Comparison of ENCODE assay signal across 1 cellular context in the genomic region with DNA sequence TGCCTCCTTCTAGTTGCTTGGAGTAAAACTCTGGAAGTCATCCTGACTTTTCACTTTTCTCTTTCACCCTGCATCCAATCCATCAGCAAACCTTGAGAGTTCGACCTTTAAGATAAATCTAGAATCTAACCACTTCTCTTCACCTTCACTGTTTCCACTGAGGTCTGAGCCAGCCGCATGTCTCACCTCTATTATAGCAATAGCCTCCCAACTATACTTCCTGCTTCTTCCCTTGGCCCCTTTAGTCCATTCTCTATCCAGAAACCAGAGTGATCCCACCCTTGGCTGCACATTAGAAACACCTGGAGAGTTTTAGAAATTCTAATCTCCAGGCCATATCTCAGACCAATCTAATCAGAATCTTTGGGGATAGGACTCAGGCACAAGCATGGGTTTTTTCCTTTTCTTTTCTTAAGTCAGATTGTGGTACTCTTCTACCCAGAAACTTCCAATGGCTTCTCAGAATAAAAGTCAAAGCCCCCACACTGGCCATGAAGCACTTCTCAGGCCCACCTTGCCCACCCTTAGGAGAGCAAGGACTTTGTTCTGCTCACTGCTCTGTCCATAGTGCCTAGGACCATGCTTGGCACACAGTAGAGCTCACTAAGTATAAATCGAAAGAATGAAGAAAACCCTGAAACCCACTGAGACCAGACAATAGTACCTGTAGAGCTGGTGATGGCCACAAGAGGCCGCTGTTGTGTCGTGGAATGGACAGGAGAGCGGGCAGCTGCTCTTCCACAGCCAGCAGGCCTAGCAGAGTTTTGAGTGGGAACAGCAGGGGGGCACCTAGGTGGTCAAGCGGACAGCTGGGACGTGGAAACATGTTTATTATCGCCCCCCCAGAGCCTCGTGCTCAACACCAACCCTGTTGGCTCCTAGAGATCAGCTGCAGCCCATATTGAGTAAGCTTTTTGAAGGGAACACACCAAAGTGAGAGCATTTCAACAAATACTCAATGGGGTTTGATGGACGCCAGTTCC.
TF ChIP-seq lines count a peak whose summit lies in the region.

No MANE protein-coding gene starts in this region.

TF ChIP-seq in K562, 482 proteins besides CTCF, POLR2A, EP300 and RAD21 (continued from another document):
- TF ChIP-seq, protein P1, sequence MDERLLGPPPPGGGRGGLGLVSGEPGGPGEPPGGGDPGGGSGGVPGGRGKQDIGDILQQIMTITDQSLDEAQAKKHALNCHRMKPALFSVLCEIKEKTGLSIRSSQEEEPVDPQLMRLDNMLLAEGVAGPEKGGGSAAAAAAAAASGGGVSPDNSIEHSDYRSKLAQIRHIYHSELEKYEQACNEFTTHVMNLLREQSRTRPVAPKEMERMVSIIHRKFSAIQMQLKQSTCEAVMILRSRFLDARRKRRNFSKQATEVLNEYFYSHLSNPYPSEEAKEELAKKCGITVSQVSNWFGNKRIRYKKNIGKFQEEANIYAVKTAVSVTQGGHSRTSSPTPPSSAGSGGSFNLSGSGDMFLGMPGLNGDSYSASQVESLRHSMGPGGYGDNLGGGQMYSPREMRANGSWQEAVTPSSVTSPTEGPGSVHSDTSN (CRISPR knock-in tag; IDR thresholded peaks at IDR 0.05; ENCODE audit: low read depth): no peak
- TF ChIP-seq, protein P1 (tag; conservative IDR thresholded peaks at IDR 0.05; ENCODE audit: low read depth): no peak
- TF ChIP-seq, protein P2, sequence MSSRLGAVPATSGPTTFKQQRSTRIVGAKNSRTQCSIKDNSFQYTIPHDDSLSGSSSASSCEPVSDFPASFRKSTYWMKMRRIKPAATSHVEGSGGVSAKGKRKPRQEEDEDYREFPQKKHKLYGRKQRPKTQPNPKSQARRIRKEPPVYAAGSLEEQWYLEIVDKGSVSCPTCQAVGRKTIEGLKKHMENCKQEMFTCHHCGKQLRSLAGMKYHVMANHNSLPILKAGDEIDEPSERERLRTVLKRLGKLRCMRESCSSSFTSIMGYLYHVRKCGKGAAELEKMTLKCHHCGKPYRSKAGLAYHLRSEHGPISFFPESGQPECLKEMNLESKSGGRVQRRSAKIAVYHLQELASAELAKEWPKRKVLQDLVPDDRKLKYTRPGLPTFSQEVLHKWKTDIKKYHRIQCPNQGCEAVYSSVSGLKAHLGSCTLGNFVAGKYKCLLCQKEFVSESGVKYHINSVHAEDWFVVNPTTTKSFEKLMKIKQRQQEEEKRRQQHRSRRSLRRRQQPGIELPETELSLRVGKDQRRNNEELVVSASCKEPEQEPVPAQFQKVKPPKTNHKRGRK (tag; IDR thresholded peaks at IDR 0.05): no peak
- peak; percentile 78 for TF ChIP-seq CC2D1A (IDR thresholded peaks at IDR 0.05)
- TF ChIP-seq EGR1 (conservative IDR thresholded peaks at IDR 0.05): no peak
- TF ChIP-seq CREB1 (IDR thresholded peaks at IDR 0.05): no peak
- no peak for TF ChIP-seq CREB1 (CRISPR knock-in tag; IDR thresholded peaks at IDR 0.05)
- TF ChIP-seq, protein P3, sequence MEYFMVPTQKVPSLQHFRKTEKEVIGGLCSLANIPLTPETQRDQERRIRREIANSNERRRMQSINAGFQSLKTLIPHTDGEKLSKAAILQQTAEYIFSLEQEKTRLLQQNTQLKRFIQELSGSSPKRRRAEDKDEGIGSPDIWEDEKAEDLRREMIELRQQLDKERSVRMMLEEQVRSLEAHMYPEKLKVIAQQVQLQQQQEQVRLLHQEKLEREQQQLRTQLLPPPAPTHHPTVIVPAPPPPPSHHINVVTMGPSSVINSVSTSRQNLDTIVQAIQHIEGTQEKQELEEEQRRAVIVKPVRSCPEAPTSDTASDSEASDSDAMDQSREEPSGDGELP (CRISPR knock-in tag; IDR thresholded peaks at IDR 0.05; ENCODE audit: borderline replicate concordance): peak; percentile 85
- TF ChIP-seq CCAR2 (IDR thresholded peaks at IDR 0.05; ENCODE audit: low read depth, low read length): no peak
- peak; percentile 29 to 37; a peak in 1 of 4 replicates for TF ChIP-seq MAZ (CRISPR knock-in tag; conservative IDR thresholded peaks at IDR 0.05 in 1 of 2, IDR thresholded peaks at IDR 0.05 in 1 of 2)
